Comparison of ENCODE assay signal across 14 cellular contexts in genomic region chr4:183430987-183431347, GRCh38. TPM values are rescaled to one million over a fixed set of nuclear protein-coding genes. Genes with fewer than 3 reads are reported as not detected.
DNase-seq lines count a peak whose midpoint lies in the region; ATAC-seq, FAIRE-seq and TF ChIP-seq lines count a peak whose summit lies in the region.
"Had no signal": no experiment of that assay in that cellular context is flagged by ENCODE, and none has a peak within 500 bp of the region (broad histone marks: within the 10 kb centered on the region; RNA-seq: fewer than 3 reads in every experiment).

No MANE protein-coding gene starts in this region.

- no peaks in the 10 kb centered on the region for H4K20me1 ChIP-seq in HepG2 (ENCODE audit: insufficient read depth, low read length)

- no peak for ATAC-seq in HepG2
- no peak for ATAC-seq in right lobe of liver
- peak in 1 of 2 donors; percentile 46 for ATAC-seq in activated naive CD4-positive, alpha-beta T cell treated with anti-CD3 and anti-CD28 coated beads, Interleukin-2, amount 50 U/mL, for 72 hours
- no peak for ATAC-seq in GM18520 (IDR thresholded peaks at IDR 0.05; ENCODE audit: unreplicated experiment)

- H3K9me3 ChIP-seq in HepG2 (ENCODE audit: low read length) (no peaks in the 10 kb centered on the region), right lobe of liver (no peaks in the 10 kb centered on the region), mesenchymal stem cell (ENCODE audit: control insufficient read depth, low read length) (no peaks in the 10 kb centered on the region)
- H3K9me3 ChIP-seq: breast epithelium, esophagus muscularis mucosa had no signal

- H3K36me3 ChIP-seq in HepG2 (replicated peaks in 1 of 2; ENCODE audit: control insufficient read depth in 1 of 2, insufficient read depth in 2 of 2, low read length in 2 of 2): no peaks in the 10 kb centered on the region
- no peaks in the 10 kb centered on the region for H3K36me3 ChIP-seq in right lobe of liver
- H3K36me3 ChIP-seq in mesenchymal stem cell (ENCODE audit: control insufficient read depth in 1 of 2, insufficient read depth in 2 of 2, low read depth in 1 of 2, low read length in 2 of 2): no peaks in the 10 kb centered on the region
- H3K36me3 ChIP-seq: breast epithelium, esophagus muscularis mucosa had no signal

- H3K9me3 Mint-ChIP-seq in activated naive CD4-positive, alpha-beta T cell treated with anti-CD3 and anti-CD28 coated beads, Interleukin-2, amount 50 U/mL, for 72 hours: peaks cover 0 to 4% of the 10 kb centered on the region in 2 donors

- in situ Hi-C loops in HepG2 (cut with HindIII; ENCODE audit: extremely low pct_ligation_motif_present, low pct_unique_long_range_greater_than_20kb) (no loop called here), GM13977 (cut with MboI; ENCODE audit: low pct_unique_long_range_greater_than_20kb, low sequenced_read_pairs, unreplicated experiment) (no loop called here)

- no peak for DNase-seq in HepG2 (ENCODE audit: low spot score)
- DNase-seq in right lobe of liver: no peak
- no peak for DNase-seq in activated naive CD4-positive, alpha-beta T cell treated with anti-CD3 and anti-CD28 coated beads, Interleukin-2, amount 50 U/mL, for 72 hours (ENCODE audit: low spot score in 2 of 2)
- no peak for DNase-seq in mesenchymal stem cell
- DNase-seq in GM13977 (ENCODE audit: low spot score): no peak
- DNase-seq in HK-2 (ENCODE audit: unreplicated experiment): no peak
- DNase-seq in H4 (ENCODE audit: low spot score): no peak
- DNase-seq: NCI-H1048, NCI-H510A treated with DMSO at 0.1 percent for 48 hours had no signal

- TF ChIP-seq EP300 in HepG2 (IDR thresholded peaks at IDR 0.05; ENCODE audit: low read depth in 2 of 2, low read length in 2 of 2) (no peak), HepG2 (CRISPR knock-in tag; IDR thresholded peaks at IDR 0.05; ENCODE audit: borderline replicate concordance) (no peak)

- H2AFZ ChIP-seq in HepG2 (ENCODE audit: low read length) (peak overlapping the region; percentile 89), mesenchymal stem cell (ENCODE audit: low read depth, low read length) (peak overlapping the region; percentile 87)

- 21% methylated on average over 3 of the region's 3 CpGs for WGBS in HepG2 (ENCODE audit: low lambda C conversion rate)
- 44% methylated on average over 3 of the region's 3 CpGs for WGBS in right lobe of liver (ENCODE audit: insufficient coverage, low coverage, low lambda C conversion rate, missing lambda C conversion rate)
- WGBS in mesenchymal stem cell: 32% methylated on average over 3 of the region's 3 CpGs

- H2BK5ac ChIP-seq in mesenchymal stem cell (ENCODE audit: low read depth, low read length, poor library complexity, severe bottlenecking): no peak overlapping the region

- H3K36me3 Mint-ChIP-seq in activated naive CD4-positive, alpha-beta T cell treated with anti-CD3 and anti-CD28 coated beads, Interleukin-2, amount 50 U/mL, for 72 hours: no peaks in the 10 kb centered on the region

- TF ChIP-seq CTCF in HepG2 (CRISPR knock-in tag; IDR thresholded peaks at IDR 0.05) (no peak), right lobe of liver (IDR thresholded peaks at IDR 0.05) (no peak), GM13977 (IDR thresholded peaks at IDR 0.05; ENCODE audit: extremely low read depth, insufficient read depth, missing control alignments) (no peak)

- H4K91ac ChIP-seq in mesenchymal stem cell (ENCODE audit: low read length): no peak overlapping the region

- H3K79me1 ChIP-seq in mesenchymal stem cell (replicated peaks; ENCODE audit: low read length, poor library complexity, severe bottlenecking): no peaks in the 10 kb centered on the region

- TF ChIP-seq POLR2A in HepG2 (IDR thresholded peaks at IDR 0.05; ENCODE audit: insufficient read depth in 1 of 2, low read depth in 2 of 2, low read length in 2 of 2) (no peak), right lobe of liver (IDR thresholded peaks at IDR 0.05) (no peak)

- no peak for TF ChIP-seq RAD21 in HepG2 (CRISPR knock-in tag; IDR thresholded peaks at IDR 0.05)

- no peaks in the 10 kb centered on the region for H3K79me2 ChIP-seq in HepG2 (ENCODE audit: insufficient read depth, low read length)

- no TSS peak for BruUV-seq in HepG2 (replicated peaks; lab: Mats Ljungman, UMichigan)

- no peak overlapping the region for H3K23ac ChIP-seq in mesenchymal stem cell (ENCODE audit: low read length in 2 of 2)

- intact Hi-C loops in HepG2 (cut with micrococcal nuclease; ENCODE audit: unreplicated experiment) (no loop called here), right lobe of liver (cut with DNase I) (no loop called here)

- no peak for FAIRE-seq in HepG2 (lab: Jason Lieb, UNC)
- FAIRE-seq: TTC549 had no signal

- H3K4me3 ChIP-seq in HepG2 (replicated peaks in 1 of 3; ENCODE audit: insufficient read depth in 1 of 3, low read depth in 2 of 3, low read length in 3 of 3) (peak overlapping the region in 2 of 3 experiments; percentile 3 to 33; a peak in 1 of 6 replicates), right lobe of liver (no peak overlapping the region), mesenchymal stem cell (ENCODE audit: insufficient read depth in 1 of 2, low read depth in 1 of 2, low read length in 2 of 2) (no peak overlapping the region)
- H3K4me3 ChIP-seq: breast epithelium, esophagus muscularis mucosa had no signal

- H2AK5ac ChIP-seq in mesenchymal stem cell (ENCODE audit: low read length, severe bottlenecking): no peak overlapping the region

- H2BK12ac ChIP-seq in mesenchymal stem cell (ENCODE audit: low read length in 2 of 2): no peak overlapping the region

- H3K4me2 ChIP-seq in HepG2 (ENCODE audit: low read depth, low read length): peak overlapping the region; percentile 60
- no peak overlapping the region for H3K4me2 ChIP-seq in mesenchymal stem cell (ENCODE audit: low read length, poor library complexity, severe bottlenecking)

- H3K4me1 ChIP-seq in HepG2 (ENCODE audit: insufficient read depth, low read length): peaks cover 10% of the 10 kb centered on the region
- H3K4me1 ChIP-seq in right lobe of liver: no peaks in the 10 kb centered on the region
- H3K4me1 ChIP-seq in mesenchymal stem cell (ENCODE audit: control insufficient read depth, insufficient read depth, low read depth, low read length): peaks cover 4% of the 10 kb centered on the region
- H3K4me1 ChIP-seq: breast epithelium had no signal

- no peak overlapping the region for H3K27ac ChIP-seq in HepG2 (ENCODE audit: extremely low read length, insufficient read depth, low read length)
- no peak overlapping the region for H3K27ac ChIP-seq in right lobe of liver
- H3K27ac ChIP-seq in mesenchymal stem cell (ENCODE audit: low read length, poor library complexity, severe bottlenecking): no peak overlapping the region
- H3K27ac ChIP-seq: breast epithelium, esophagus muscularis mucosa, RWPE1 had no signal

- no peak overlapping the region for H3K14ac ChIP-seq in mesenchymal stem cell (ENCODE audit: low read length in 2 of 2)

- no peak overlapping the region for H2BK15ac ChIP-seq in mesenchymal stem cell (ENCODE audit: low read depth, poor library complexity, severe bottlenecking)

- no peak overlapping the region for H2BK120ac ChIP-seq in mesenchymal stem cell (ENCODE audit: low read depth, low read length)

- H3K18ac ChIP-seq in mesenchymal stem cell (ENCODE audit: low read depth in 1 of 2, low read length in 2 of 2): peak overlapping the region in 1 of 2 experiments; percentile 26

- H3K9ac ChIP-seq in HepG2 (ENCODE audit: insufficient read depth, low read depth, low read length): no peak overlapping the region; the same call in 1 of the 2 replicates
- no peak overlapping the region for H3K9ac ChIP-seq in mesenchymal stem cell (ENCODE audit: low read length)

- CTCF ChIA-PET in HepG2 (lab: Yijun Ruan, JAX; ENCODE audit: low intra/inter-chr PET ratio, low total read pairs): no interaction called here

- H3K27ac Mint-ChIP-seq in activated naive CD4-positive, alpha-beta T cell treated with anti-CD3 and anti-CD28 coated beads, Interleukin-2, amount 50 U/mL, for 72 hours: peak overlapping the region; percentile 59 to 75

- peak overlapping the region; percentile 8 for H4K8ac ChIP-seq in mesenchymal stem cell (ENCODE audit: low read length)

- H3K4ac ChIP-seq in mesenchymal stem cell (ENCODE audit: low read depth in 1 of 2, low read length in 2 of 2): no peak overlapping the region

- H3K27me3 ChIP-seq in HepG2 (ENCODE audit: control insufficient read depth in 1 of 2, insufficient read depth in 2 of 2, low read length in 2 of 2) (no peaks in the 10 kb centered on the region), right lobe of liver (no peaks in the 10 kb centered on the region), mesenchymal stem cell (ENCODE audit: control insufficient read depth in 1 of 2, insufficient read depth in 1 of 2, low read length in 2 of 2) (no peaks in the 10 kb centered on the region)
- H3K27me3 ChIP-seq: breast epithelium, esophagus muscularis mucosa had no signal

- POLR2A ChIA-PET in HepG2 (lab: Yijun Ruan, JAX): interaction anchor here (0.5 to 3.0 kb wide), 2 partner anchors 8 to 13 kb away, joined by 3 to 17 read pairs; partner anchors contain the start of gene CDKN2AIP

RNA-seq across cellular contexts. Expression of gene CDKN2AIP, which starts 13.5 kb away (rescaled TPM):
- total RNA-seq in HepG2 (2016; rRNA removed; fragmentation: Illumina TruSeq; extraction: Trizol): 18.7 and 21.4 TPM in 2 replicates
- 2.2 and 3.1 TPM in 2 replicates for total RNA-seq in HepG2 (2016; cell fraction: cytosol; rRNA removed; fragmentation: Illumina TruSeq; extraction: Trizol; ENCODE audit: low read depth)
- total RNA-seq in HepG2 (2016; cell fraction: insoluble cytoplasmic fraction; rRNA removed; fragmentation: Illumina TruSeq; extraction: Trizol): 18.5 and 22.0 TPM in 2 replicates
- total RNA-seq in HepG2 (2016; cell fraction: membrane; rRNA removed; fragmentation: Illumina TruSeq; extraction: Trizol): 7.9 and 8.4 TPM in 2 replicates
- total RNA-seq in HepG2 (2016; cell fraction: nucleus; rRNA removed; fragmentation: Illumina TruSeq; extraction: Trizol): 24.3 and 25.6 TPM in 2 replicates
- polyA plus RNA-seq in HepG2 (2011; rRNA removed): 14.1 and 17.0 TPM in 2 replicates
- 7.8 and 10.0 TPM in 2 replicates for polyA plus RNA-seq in HepG2 (2011; cell fraction: cytosol; rRNA removed)
- 10.9 and 11.0 TPM in 2 replicates for polyA plus RNA-seq in HepG2 (2011; cell fraction: nucleus; rRNA removed)
- 13.3 and 14.9 TPM in 2 replicates for polyA plus RNA-seq in HepG2 (2012)
- polyA plus RNA-seq in HepG2 (2016; cell fraction: cytosol; fragmentation: Illumina TruSeq; extraction: Trizol; ENCODE audit: low read depth): 1.8 and 2.0 TPM in 2 replicates
- polyA plus RNA-seq in HepG2 (2016; cell fraction: insoluble cytoplasmic fraction; fragmentation: Illumina TruSeq; extraction: Trizol; ENCODE audit: low read depth): 24.1 and 24.4 TPM in 2 replicates
- 5.4 TPM in 2 replicates for polyA plus RNA-seq in HepG2 (2016; cell fraction: membrane; fragmentation: Illumina TruSeq; extraction: Trizol; ENCODE audit: low read depth)
- polyA plus RNA-seq in HepG2 (2016; cell fraction: nucleus; fragmentation: Illumina TruSeq; extraction: Trizol; ENCODE audit: insufficient read depth, low read depth): 21.6 and 21.7 TPM in 2 replicates
- polyA minus RNA-seq in HepG2 (2011; rRNA and poly(A)+ RNA removed; ENCODE audit: low replicate concordance): 11.8 and 17.2 TPM in 2 replicates
- 8.8 and 10.6 TPM in 2 replicates for polyA minus RNA-seq in HepG2 (2011; cell fraction: cytosol; rRNA and poly(A)+ RNA removed)
- polyA minus RNA-seq in HepG2 (2011; cell fraction: nucleus; rRNA and poly(A)+ RNA removed): 65.3 and 67.1 TPM in 2 replicates
- 10 to 100 TPM in 1 of 6 experiments, 1 to 10 TPM in 5; 5.6 to 10.6 (median 6.8) TPM for total RNA-seq in right lobe of liver
- total RNA-seq in activated naive CD4-positive, alpha-beta T cell treated with anti-CD3 and anti-CD28 coated beads, Interleukin-2, amount 50 U/mL, for 72 hours: 10 to 100 TPM; 22.1 to 34.1 TPM
- polyA plus RNA-seq in mesenchymal stem cell (2013, experiment 1 of 2): 6.7 TPM
- 7.0 TPM for polyA plus RNA-seq in mesenchymal stem cell (2013, experiment 2 of 2)
- total RNA-seq in H4 (2014; rRNA removed; shearing (Covaris generic)): 13.0 and 16.5 TPM in 2 replicates

Comparison
In these comparisons a context has a peak if more than half of its experiments do, and no peak if none do; other contexts are left out.
1. H3K4me3 ChIP-seq: peak in HepG2 (2 of 3); none in right lobe of liver (0 of 3) and mesenchymal stem cell (0 of 2).